ENCODE assay signal across 16 cellular contexts in genomic region chr1:27444632-27445031, GRCh38. TPM values are rescaled to one million over a fixed set of nuclear protein-coding genes. Genes with fewer than 3 reads are reported as not detected.
A peak's percentile ranks its signal among the peaks of the same experiment; 100 is the strongest.
DNase-seq lines count a peak whose midpoint lies in the region; ATAC-seq and TF ChIP-seq lines count a peak whose summit lies in the region.
"Had no signal": no experiment of that assay in that cellular context is flagged by ENCODE, and none has a peak within 500 bp of the region (broad histone marks: within the 10 kb centered on the region; RNA-seq: fewer than 3 reads in every experiment).

No MANE protein-coding gene starts in this region.

- 24 to 35% methylated on average over 1 of the region's 1 CpG for WGBS in esophagus squamous epithelium, 2 donors
- 49% methylated on average over 1 of the region's 1 CpG for WGBS in urinary bladder

- peak overlapping the region; percentile 98 for H3K27ac Mint-ChIP-seq in stimulated activated naive CD8-positive, alpha-beta T cell treated with anti-CD3 and anti-CD28 coated beads, Interleukin-15, Interleukin-2, amounts not matched to agents 100 ng/mL and 50 ng/mL, for 24 hours
- peak overlapping the region; percentile 82 for H3K27ac Mint-ChIP-seq in activated B cell treated with CpG ODN at 0.5 μM for 24 hours

- H3K9me3 Mint-ChIP-seq in stimulated activated naive CD8-positive, alpha-beta T cell treated with anti-CD3 and anti-CD28 coated beads, Interleukin-15, Interleukin-2, amounts not matched to agents 100 ng/mL and 50 ng/mL, for 24 hours = no peaks in the 10 kb centered on the region
- no peaks in the 10 kb centered on the region for H3K9me3 Mint-ChIP-seq in activated B cell treated with CpG ODN at 0.5 μM for 24 hours

- H3K27ac ChIP-seq in esophagus squamous epithelium = peak overlapping the region in 3 of 4 donors; percentile 3 to 26 (median 21)
- peak overlapping the region; percentile 23 for H3K27ac ChIP-seq in urinary bladder (ENCODE audit: low read depth)
- H3K27ac ChIP-seq: colonic mucosa had no signal

- POLR2A ChIA-PET in activated B cell treated with CpG ODN at 0.5 μM for 24 hours (lab: Charles Lee) = no interaction called here

- DNase-seq in stimulated activated naive CD8-positive, alpha-beta T cell treated with anti-CD3 and anti-CD28 coated beads, Interleukin-15, Interleukin-2, amounts not matched to agents 100 U/mL and 50 U/mL, for 24 hours = no peak
- DNase-seq in activated B cell treated with CpG ODN at 0.5 μM for 24 hours = no peak
- DNase-seq in esophagus squamous epithelium (lab: John Stamatoyannopoulos, UW) = no peak
- DNase-seq in GF-D8 (lab: John Stamatoyannopoulos, UW) = no peak
- DNase-seq: AML-193, anterior cingulate cortex, colonic mucosa, erythroblast, NCI-H1092, SHP77 treated with DMSO at 0.1 percent for 48 hours, sigmoid colon had no signal

- ATAC-seq in stimulated activated naive CD8-positive, alpha-beta T cell treated with anti-CD3 and anti-CD28 coated beads, Interleukin-15, Interleukin-2, amounts not matched to agents 100 U/mL and 50 U/mL, for 24 hours = no peak
- no peak for ATAC-seq in activated B cell treated with CpG ODN at 0.5 μM for 24 hours (ENCODE audit: low read depth)
- ATAC-seq in HG02852 (IDR thresholded peaks at IDR 0.05; ENCODE audit: unreplicated experiment) = no peak
- ATAC-seq in GM21423 (IDR thresholded peaks at IDR 0.05; ENCODE audit: unreplicated experiment) = no peak

- TF ChIP-seq CTCF in activated B cell treated with CpG ODN at 0.5 μM for 24 hours (IDR thresholded peaks at IDR 0.05) (no peak), esophagus squamous epithelium (IDR thresholded peaks at IDR 0.05) (no peak)

- H3K36me3 ChIP-seq in esophagus squamous epithelium (peaks cover 4 to 62% (median 6%) of the 10 kb centered on the region in 3 donors), urinary bladder (ENCODE audit: insufficient read depth) (no peaks in the 10 kb centered on the region)
- H3K36me3 ChIP-seq: colonic mucosa had no signal

- H3K27me3 Mint-ChIP-seq in stimulated activated naive CD8-positive, alpha-beta T cell treated with anti-CD3 and anti-CD28 coated beads, Interleukin-15, Interleukin-2, amounts not matched to agents 100 ng/mL and 50 ng/mL, for 24 hours = no peaks in the 10 kb centered on the region
- no peaks in the 10 kb centered on the region for H3K27me3 Mint-ChIP-seq in activated B cell treated with CpG ODN at 0.5 μM for 24 hours

- H3K4me1 ChIP-seq in esophagus squamous epithelium (peaks cover 0 to 66% (median 15%) of the 10 kb centered on the region in 3 donors), urinary bladder (ENCODE audit: insufficient read depth) (peaks cover 1% of the 10 kb centered on the region)
- H3K4me1 ChIP-seq: colonic mucosa had no signal

- H3K4me3 ChIP-seq in esophagus squamous epithelium (no peak overlapping the region), urinary bladder (ENCODE audit: low read depth, low read length) (no peak overlapping the region)
- H3K4me3 ChIP-seq: colonic mucosa, sigmoid colon had no signal

- TF ChIP-seq POLR2A in esophagus squamous epithelium (IDR thresholded peaks at IDR 0.05) = no peak

- peaks cover 61% of the 10 kb centered on the region for H3K4me1 Mint-ChIP-seq in stimulated activated naive CD8-positive, alpha-beta T cell treated with anti-CD3 and anti-CD28 coated beads, Interleukin-15, Interleukin-2, amounts not matched to agents 100 ng/mL and 50 ng/mL, for 24 hours (ENCODE audit: low read depth)
- H3K4me1 Mint-ChIP-seq in activated B cell treated with CpG ODN at 0.5 μM for 24 hours = peaks cover 65% of the 10 kb centered on the region

- peaks cover 31% of the 10 kb centered on the region for H3K36me3 Mint-ChIP-seq in stimulated activated naive CD8-positive, alpha-beta T cell treated with anti-CD3 and anti-CD28 coated beads, Interleukin-15, Interleukin-2, amounts not matched to agents 100 ng/mL and 50 ng/mL, for 24 hours (ENCODE audit: low read depth)
- H3K36me3 Mint-ChIP-seq in activated B cell treated with CpG ODN at 0.5 μM for 24 hours (ENCODE audit: low read depth) = peaks cover 34% of the 10 kb centered on the region

- CTCF ChIA-PET in activated B cell treated with CpG ODN at 0.5 μM for 24 hours (lab: Charles Lee) = interaction anchor here (1.1 to 3.1 kb wide), 2 partner anchors 28 to 41 kb away, joined by 3 to 11 read pairs; no protein-coding TSS in a partner anchor

- intact Hi-C loops in activated B cell treated with CpG ODN at 0.5 μM for 24 hours (cut with micrococcal nuclease) (loop anchor here (1.0 to 2.0 kb wide), 3 partner anchors 8 to 34 kb away; no protein-coding TSS in a partner anchor), esophagus squamous epithelium (cut with DNase I) (no loop called here)

- no peaks in the 10 kb centered on the region for H3K9me3 ChIP-seq in esophagus squamous epithelium
- H3K9me3 ChIP-seq: colonic mucosa, neutrophil, sigmoid colon had no signal

- peak overlapping the region; percentile 81 for H3K4me3 Mint-ChIP-seq in stimulated activated naive CD8-positive, alpha-beta T cell treated with anti-CD3 and anti-CD28 coated beads, Interleukin-15, Interleukin-2, amounts not matched to agents 100 ng/mL and 50 ng/mL, for 24 hours
- H3K4me3 Mint-ChIP-seq in activated B cell treated with CpG ODN at 0.5 μM for 24 hours = no peak overlapping the region

- no peaks in the 10 kb centered on the region for H3K27me3 ChIP-seq in esophagus squamous epithelium
- H3K27me3 ChIP-seq: colonic mucosa, neutrophil, sigmoid colon had no signal

RNA-seq across cellular contexts. Expression of gene WASF2, which starts 45.3 kb away (rescaled TPM):
- 136 and 137 TPM in 2 replicates for total RNA-seq in activated B cell treated with CpG ODN at 0.5 μM for 24 hours
- 10 to 100 TPM; 53.7 to 92.8 (median 79.8) TPM for total RNA-seq in esophagus squamous epithelium
- 40.7 TPM for total RNA-seq in urinary bladder
- 83.6 TPM for polyA plus RNA-seq in urinary bladder

RNA-seq across cellular contexts. Expression of gene GPR3, which starts 52.2 kb away (rescaled TPM):
- 0.11 TPM in 1 of 2 replicates, not detected in the other for total RNA-seq in activated B cell treated with CpG ODN at 0.5 μM for 24 hours
- total RNA-seq in esophagus squamous epithelium = under 1 TPM in 1 of 4 donors, not detected in 3; 0.38 TPM
- total RNA-seq in urinary bladder = 0.16 TPM
- 1.8 TPM for polyA plus RNA-seq in urinary bladder
